ENCODE assay signal across 17 cellular contexts in the genomic region with DNA sequence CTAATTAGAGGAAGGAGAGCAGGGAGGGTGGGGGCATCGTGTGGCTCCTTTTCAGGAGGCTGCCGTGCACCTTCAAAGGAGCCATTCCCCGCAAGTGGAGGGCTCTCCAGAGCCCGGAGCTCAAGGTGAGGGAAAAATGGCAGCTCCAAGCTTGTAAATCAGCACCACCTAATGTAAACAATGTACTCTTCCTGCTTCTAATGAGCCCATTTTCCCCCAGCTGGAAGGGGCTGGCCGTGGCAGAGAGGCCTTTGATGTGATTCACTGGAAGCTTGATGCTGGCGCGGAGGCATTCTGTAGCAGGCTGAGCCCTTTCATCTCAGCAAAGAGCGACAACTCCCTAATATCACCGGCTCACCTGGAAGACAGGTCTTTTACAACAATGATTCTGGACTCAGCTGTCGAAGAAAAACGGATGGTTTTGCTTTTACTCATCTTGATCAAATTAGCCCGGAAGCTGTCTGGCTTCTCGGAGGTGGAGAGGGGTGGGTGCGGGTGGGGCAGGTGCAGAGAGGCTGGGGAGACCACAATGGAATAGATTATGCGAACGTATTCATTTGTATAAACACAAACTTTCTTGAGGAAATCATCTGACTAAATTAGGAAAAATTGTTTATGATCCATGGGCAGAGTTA.
DNase-seq lines count a peak whose midpoint lies in the region; ATAC-seq, FAIRE-seq and TF ChIP-seq lines count a peak whose summit lies in the region.
"Had no signal": no experiment of that assay in that cellular context is flagged by ENCODE, and none has a peak within 500 bp of the region (broad histone marks: within the 10 kb centered on the region; RNA-seq: fewer than 3 reads in every experiment).

No MANE protein-coding gene starts in this region.

- no peak overlapping the region for H3K4me3 ChIP-seq in neural cell (ENCODE audit: low read length)
- H3K4me3 ChIP-seq: cardiac muscle cell, lower lobe of right lung, SK-N-MC, tibial artery had no signal

- no peak for TF ChIP-seq EP300 in neural cell (conservative IDR thresholded peaks at IDR 0.05; ENCODE audit: poor library complexity, severe bottlenecking)

- H3K27me3 ChIP-seq in neural cell (ENCODE audit: insufficient read depth, low read depth, low read length) = no peaks in the 10 kb centered on the region
- H3K27me3 ChIP-seq: cardiac muscle cell had no signal

- CTCF ChIA-PET in activated CD4-positive, alpha-beta T cell treated with anti-CD3 and anti-CD28 coated beads, Interleukin-2, amount 10 ng/mL, durations not matched to agents 7 days and 5 days (lab: Charles Lee) = no interaction called here

- H3K79me2 ChIP-seq in neural cell (replicated peaks; ENCODE audit: insufficient read depth, low read length) = no peaks in the 10 kb centered on the region

- H3K9me3 Mint-ChIP-seq in activated CD4-positive, alpha-beta T cell treated with anti-CD3 and anti-CD28 coated beads, Interleukin-2, amount 10 ng/mL, durations not matched to agents 7 days and 5 days = no peaks in the 10 kb centered on the region
- peaks cover 3% of the 10 kb centered on the region for H3K9me3 Mint-ChIP-seq in activated naive CD8-positive, alpha-beta T cell treated with anti-CD3 and anti-CD28 coated beads, Interleukin-2, amount 10 ng/mL, durations not matched to agents 7 days and 5 days
- H3K9me3 Mint-ChIP-seq: activated naive CD4-positive, alpha-beta T cell treated with anti-CD3 and anti-CD28 coated beads, Interleukin-2, amount 50 U/mL, for 24 hours had no signal

- H3K9ac ChIP-seq in neural cell (ENCODE audit: low read length) = no peak overlapping the region

- H3K36me3 ChIP-seq in neural cell (ENCODE audit: insufficient read depth, low read length) = no peaks in the 10 kb centered on the region
- H3K36me3 ChIP-seq: cardiac muscle cell, lower lobe of right lung, tibial artery had no signal

- no peak for TF ChIP-seq CTCF in neural cell (IDR thresholded peaks at IDR 0.05; ENCODE audit: poor library complexity, severe bottlenecking)

- H4K20me1 ChIP-seq in neural cell (ENCODE audit: insufficient read depth) = no peaks in the 10 kb centered on the region

- peak overlapping the region; percentile 9 for H2AFZ ChIP-seq in neural cell (ENCODE audit: low read depth, low read length)

- FAIRE-seq in GM19239 (lab: Jason Lieb, UNC) = no peak

- H3K36me3 Mint-ChIP-seq in activated CD4-positive, alpha-beta T cell treated with anti-CD3 and anti-CD28 coated beads, Interleukin-2, amount 10 ng/mL, durations not matched to agents 7 days and 5 days (ENCODE audit: low read depth) = no peaks in the 10 kb centered on the region
- H3K36me3 Mint-ChIP-seq in activated naive CD8-positive, alpha-beta T cell treated with anti-CD3 and anti-CD28 coated beads, Interleukin-2, amount 10 ng/mL, durations not matched to agents 7 days and 5 days = no peaks in the 10 kb centered on the region
- H3K36me3 Mint-ChIP-seq: activated naive CD4-positive, alpha-beta T cell treated with anti-CD3 and anti-CD28 coated beads, Interleukin-2, amount 50 U/mL, for 24 hours had no signal

- no peak overlapping the region for H3K4me3 Mint-ChIP-seq in activated CD4-positive, alpha-beta T cell treated with anti-CD3 and anti-CD28 coated beads, Interleukin-2, amount 10 ng/mL, durations not matched to agents 7 days and 5 days
- H3K4me3 Mint-ChIP-seq in activated naive CD8-positive, alpha-beta T cell treated with anti-CD3 and anti-CD28 coated beads, Interleukin-2, amount 10 ng/mL, durations not matched to agents 7 days and 5 days = peak overlapping the region; percentile 24
- H3K4me3 Mint-ChIP-seq: activated naive CD4-positive, alpha-beta T cell treated with anti-CD3 and anti-CD28 coated beads, Interleukin-2, amount 50 U/mL, for 24 hours had no signal

- no peak overlapping the region for H3K4me2 ChIP-seq in neural cell (ENCODE audit: low read length)

- no peaks in the 10 kb centered on the region for H3K9me3 ChIP-seq in neural cell (ENCODE audit: low read length)
- H3K9me3 ChIP-seq: lower lobe of right lung, tibial artery had no signal

- no peaks in the 10 kb centered on the region for H3K9me2 ChIP-seq in neural cell (ENCODE audit: insufficient read depth, low read length)

- ATAC-seq in activated naive CD8-positive, alpha-beta T cell treated with anti-CD3 and anti-CD28 coated beads, Interleukin-2, amount 10 ng/mL, durations not matched to agents 7 days and 5 days (ENCODE audit: low read depth) = no peak
- ATAC-seq in GM21390 (IDR thresholded peaks at IDR 0.05; ENCODE audit: unreplicated experiment) = no peak
- ATAC-seq: lower lobe of right lung, sciatic nerve had no signal

- H3K4me1 Mint-ChIP-seq in activated CD4-positive, alpha-beta T cell treated with anti-CD3 and anti-CD28 coated beads, Interleukin-2, amount 10 ng/mL, durations not matched to agents 7 days and 5 days = peaks cover 11% of the 10 kb centered on the region
- H3K4me1 Mint-ChIP-seq in activated naive CD8-positive, alpha-beta T cell treated with anti-CD3 and anti-CD28 coated beads, Interleukin-2, amount 10 ng/mL, durations not matched to agents 7 days and 5 days = peaks cover 3% of the 10 kb centered on the region
- H3K4me1 Mint-ChIP-seq: activated naive CD4-positive, alpha-beta T cell treated with anti-CD3 and anti-CD28 coated beads, Interleukin-2, amount 50 U/mL, for 24 hours had no signal

- POLR2A ChIA-PET in activated CD4-positive, alpha-beta T cell treated with anti-CD3 and anti-CD28 coated beads, Interleukin-2, amount 10 ng/mL, durations not matched to agents 7 days and 5 days (lab: Charles Lee) = no interaction called here
- POLR2A ChIA-PET in activated naive CD8-positive, alpha-beta T cell treated with anti-CD3 and anti-CD28 coated beads, Interleukin-2, amount 10 ng/mL, durations not matched to agents 7 days and 5 days (lab: Charles Lee) = no interaction called here

- no peaks in the 10 kb centered on the region for H3F3A ChIP-seq in neural cell (ENCODE audit: insufficient read depth, low read length, poor library complexity, severe bottlenecking)

- DNase-seq in activated CD4-positive, alpha-beta T cell treated with anti-CD3 and anti-CD28 coated beads, Interleukin-2, amount 10 ng/mL, durations not matched to agents 7 days and 5 days = no peak
- no peak for DNase-seq in activated CD4-positive, alpha-beta T cell treated with anti-CD3 and anti-CD28 coated beads for 1 hour
- peak; percentile 85 for DNase-seq in NCI-H2107 (lab: John Stamatoyannopoulos, UW)
- DNase-seq in activated naive CD8-positive, alpha-beta T cell treated with anti-CD3 and anti-CD28 coated beads, Interleukin-2, amount 10 ng/mL, durations not matched to agents 7 days and 5 days = no peak
- DNase-seq in GM19239 (ENCODE audit: insufficient read length, low spot score) = no peak
- DNase-seq in SKM-1 treated with dmso at 0.1 percent for 144 hours (lab: John Stamatoyannopoulos, UW; ENCODE audit: unreplicated experiment) = no peak
- DNase-seq: foreskin fibroblast; lower lobe of right lung; stimulated activated CD4-positive, alpha-beta T cell treated with anti-CD3 and anti-CD28 coated beads, Interleukin-4, amount 100 ng/mL, for 1 hour; tibial artery had no signal

- TF ChIP-seq RAD21 in neural cell (conservative IDR thresholded peaks at IDR 0.05) = no peak

- H3K27ac ChIP-seq in neural cell (ENCODE audit: low read length) = no peak overlapping the region
- H3K27ac ChIP-seq: cardiac muscle cell, lower lobe of right lung, SK-N-MC, tibial artery, VCaP had no signal

- peak overlapping the region; percentile 51 for H3K27ac Mint-ChIP-seq in activated CD4-positive, alpha-beta T cell treated with anti-CD3 and anti-CD28 coated beads, Interleukin-2, amount 10 ng/mL, durations not matched to agents 7 days and 5 days
- no peak overlapping the region for H3K27ac Mint-ChIP-seq in activated naive CD8-positive, alpha-beta T cell treated with anti-CD3 and anti-CD28 coated beads, Interleukin-2, amount 10 ng/mL, durations not matched to agents 7 days and 5 days
- H3K27ac Mint-ChIP-seq: activated naive CD4-positive, alpha-beta T cell treated with anti-CD3 and anti-CD28 coated beads, Interleukin-2, amount 50 U/mL, for 24 hours had no signal

- peaks cover 6% of the 10 kb centered on the region for H3K27me3 Mint-ChIP-seq in activated CD4-positive, alpha-beta T cell treated with anti-CD3 and anti-CD28 coated beads, Interleukin-2, amount 10 ng/mL, durations not matched to agents 7 days and 5 days
- peaks cover 4% of the 10 kb centered on the region for H3K27me3 Mint-ChIP-seq in activated naive CD8-positive, alpha-beta T cell treated with anti-CD3 and anti-CD28 coated beads, Interleukin-2, amount 10 ng/mL, durations not matched to agents 7 days and 5 days

TF ChIP-seq in neural cell, 6 proteins besides CTCF, POLR2A, EP300 and RAD21:
- TF ChIP-seq REST (IDR thresholded peaks at IDR 0.05; ENCODE audit: borderline replicate concordance) (no peak), MXI1 (conservative IDR thresholded peaks at IDR 0.05; ENCODE audit: poor library complexity, severe bottlenecking) (no peak), EZH2 (IDR thresholded peaks at IDR 0.05; ENCODE audit: borderline replicate concordance, insufficient read depth, low read length, poor library complexity, severe bottlenecking) (no peak), SMC3 (conservative IDR thresholded peaks at IDR 0.05; ENCODE audit: poor library complexity) (no peak), POLR2AphosphoS5 (IDR thresholded peaks at IDR 0.05) (no peak)
